ENCODE assay signal across 8 cellular contexts in the genomic region with DNA sequence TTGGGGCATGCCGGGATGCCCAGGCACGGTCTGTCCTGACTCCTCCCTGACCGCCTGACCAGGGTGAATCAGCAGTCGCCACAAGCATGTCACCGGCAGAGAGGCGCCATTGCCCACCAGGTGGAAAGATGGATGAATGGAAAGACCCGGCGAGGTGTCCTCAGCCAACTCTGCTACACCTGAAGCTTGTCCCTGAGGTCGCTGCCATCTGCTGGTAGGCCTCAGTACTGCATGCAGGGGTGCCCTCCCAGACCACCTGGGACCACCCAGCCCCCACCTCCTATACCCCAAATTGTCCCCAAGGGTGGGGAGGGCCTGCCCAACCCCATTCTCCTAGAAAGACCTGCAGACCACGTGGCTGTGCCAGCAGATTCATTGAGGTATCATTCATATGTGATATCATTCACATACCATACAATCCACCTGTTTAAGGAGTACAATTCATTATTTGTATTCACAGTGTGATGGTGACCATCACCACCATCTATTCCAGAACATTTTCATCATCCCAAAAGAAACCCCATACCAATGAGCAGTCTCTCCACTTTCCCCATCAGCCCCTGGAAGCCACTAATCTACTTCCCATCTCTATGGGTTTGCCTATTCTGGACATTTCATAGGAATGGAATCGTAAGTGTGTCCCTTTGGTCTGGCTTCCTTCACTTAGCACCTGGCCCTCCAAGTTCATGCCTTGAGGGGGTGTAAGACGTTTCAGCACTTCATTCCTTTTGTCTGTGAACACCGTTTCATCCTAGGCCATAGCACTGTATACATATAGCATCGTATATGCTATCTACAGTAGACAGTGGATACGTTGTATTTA. TPM values are rescaled to one million over a fixed set of nuclear protein-coding genes. Genes with fewer than 3 reads are reported as not detected.
A peak's percentile ranks its signal among the peaks of the same experiment; 100 is the strongest.
DNase-seq lines count a peak whose midpoint lies in the region; ATAC-seq and TF ChIP-seq lines count a peak whose summit lies in the region.

No MANE protein-coding gene starts in this region.

- H3K4me3 ChIP-seq in Caco-2 (ENCODE audit: low read depth, low read length): no peak overlapping the region
- H3K4me3 ChIP-seq in Karpas-422 (ENCODE audit: low read length): no peak overlapping the region
- no peak overlapping the region for H3K4me3 ChIP-seq in tibial artery

- H3K9ac ChIP-seq in Karpas-422 (ENCODE audit: low read length): no peak overlapping the region

- no peaks in the 10 kb centered on the region for H4K20me1 ChIP-seq in Karpas-422 (ENCODE audit: insufficient read depth, low read depth, low read length)

- no peaks in the 10 kb centered on the region for H3K9me3 Mint-ChIP-seq in Caco-2 (ENCODE audit: unreplicated experiment)
- no peaks in the 10 kb centered on the region for H3K9me3 Mint-ChIP-seq in activated naive CD8-positive, alpha-beta T cell treated with anti-CD3 and anti-CD28 coated beads for 36 hours
- no peaks in the 10 kb centered on the region for H3K9me3 Mint-ChIP-seq in immature natural killer cell

- CTCF ChIA-PET in Caco-2 (lab: Charles Lee): interaction anchor here (0.6 to 1.0 kb wide), 3 partner anchors 9 to 84 kb away, joined by 4 to 8 read pairs (median 5); no protein-coding TSS in a partner anchor

- H3K27me3 ChIP-seq in Caco-2 (replicated peaks; ENCODE audit: control insufficient read depth, insufficient read depth, low read length) (no peaks in the 10 kb centered on the region), Karpas-422 (ENCODE audit: low read length) (no peaks in the 10 kb centered on the region), tibial artery (peaks cover 0 to 36% of the 10 kb centered on the region in 2 donors)

- H3K4me2 ChIP-seq in Karpas-422 (ENCODE audit: low read depth, low read length, poor library complexity, severe bottlenecking): no peak overlapping the region

- H3K27ac Mint-ChIP-seq in Caco-2 (ENCODE audit: unreplicated experiment) (no peak overlapping the region), immature natural killer cell (no peak overlapping the region)
- no peak overlapping the region for H3K27ac Mint-ChIP-seq in activated naive CD8-positive, alpha-beta T cell treated with anti-CD3 and anti-CD28 coated beads for 36 hours

- intact Hi-C loops in Caco-2 (cut with micrococcal nuclease; ENCODE audit: unreplicated experiment): loop anchor here (1.0 kb wide), 1 partner anchor 115 kb away; no protein-coding TSS in a partner anchor
- intact Hi-C loops in tibial artery (cut with DNase I; ENCODE audit: low total_unique reads): no loop called here
- intact Hi-C loops in sciatic nerve (cut with DNase I): no loop called here

- peak; percentile 78 for ATAC-seq in left lobe of liver
- no peak for ATAC-seq in sciatic nerve

- DNase-seq in Caco-2 (peak; percentile 69 to 78), Karpas-422 (peak; percentile 81), left lobe of liver (ENCODE audit: low spot score) (peak; percentile 52), tibial artery (no peak), HCEC 1CT (no peak), immature natural killer cell (no peak), sciatic nerve (ENCODE audit: low spot score) (no peak)
- peak; percentile 29 for DNase-seq in activated naive CD8-positive, alpha-beta T cell treated with anti-CD3 and anti-CD28 coated beads for 36 hours

- H3K27ac ChIP-seq in Karpas-422 (ENCODE audit: low read length) (no peak overlapping the region), tibial artery (no peak overlapping the region)

- H3K4me1 Mint-ChIP-seq in Caco-2 (ENCODE audit: low read depth, unreplicated experiment) (no peaks in the 10 kb centered on the region), immature natural killer cell (no peaks in the 10 kb centered on the region)
- H3K4me1 Mint-ChIP-seq in activated naive CD8-positive, alpha-beta T cell treated with anti-CD3 and anti-CD28 coated beads for 36 hours: no peaks in the 10 kb centered on the region

- no peak overlapping the region for H2AFZ ChIP-seq in Karpas-422 (ENCODE audit: low read length)

- H3K36me3 Mint-ChIP-seq in Caco-2 (ENCODE audit: insufficient read depth, unreplicated experiment) (no peaks in the 10 kb centered on the region), immature natural killer cell (no peaks in the 10 kb centered on the region)
- no peaks in the 10 kb centered on the region for H3K36me3 Mint-ChIP-seq in activated naive CD8-positive, alpha-beta T cell treated with anti-CD3 and anti-CD28 coated beads for 36 hours

- H3K79me2 ChIP-seq in Karpas-422 (ENCODE audit: low read length): no peaks in the 10 kb centered on the region

- H3K4me3 Mint-ChIP-seq in Caco-2 (ENCODE audit: unreplicated experiment) (no peak overlapping the region), immature natural killer cell (no peak overlapping the region)
- H3K4me3 Mint-ChIP-seq in activated naive CD8-positive, alpha-beta T cell treated with anti-CD3 and anti-CD28 coated beads for 36 hours: no peak overlapping the region

- peaks cover 4% of the 10 kb centered on the region for H3K9me3 ChIP-seq in Caco-2
- no peaks in the 10 kb centered on the region for H3K9me3 ChIP-seq in Karpas-422 (ENCODE audit: low read length)
- H3K9me3 ChIP-seq in tibial artery: no peaks in the 10 kb centered on the region

- H3K36me3 ChIP-seq in Caco-2 (ENCODE audit: control insufficient read depth, insufficient read depth, low read length) (no peaks in the 10 kb centered on the region), Karpas-422 (ENCODE audit: insufficient read depth, low read length) (no peaks in the 10 kb centered on the region), tibial artery (no peaks in the 10 kb centered on the region)

- POLR2A ChIA-PET in Caco-2 (lab: Charles Lee): no interaction called here

- H3K4me1 ChIP-seq in Caco-2: no peaks in the 10 kb centered on the region
- H3K4me1 ChIP-seq in Karpas-422 (ENCODE audit: low read length): no peaks in the 10 kb centered on the region
- no peaks in the 10 kb centered on the region for H3K4me1 ChIP-seq in tibial artery

- H3K27me3 Mint-ChIP-seq in Caco-2 (ENCODE audit: insufficient read depth, unreplicated experiment): no peaks in the 10 kb centered on the region
- peaks cover 5% of the 10 kb centered on the region for H3K27me3 Mint-ChIP-seq in activated naive CD8-positive, alpha-beta T cell treated with anti-CD3 and anti-CD28 coated beads for 36 hours
- peaks cover 1 to 5% (median 3%) of the 10 kb centered on the region in 3 donors for H3K27me3 Mint-ChIP-seq in immature natural killer cell (ENCODE audit: low read depth in 3 of 3)

- no TSS peak for BruUV-seq in Caco-2 (replicated peaks; lab: Mats Ljungman, UMichigan)

- no peaks in the 10 kb centered on the region for H3K9me2 ChIP-seq in Karpas-422 (replicated peaks; ENCODE audit: insufficient read depth, low read length)

- TF ChIP-seq CTCF in Caco-2 (IDR thresholded peaks at IDR 0.05; ENCODE audit: insufficient read depth in 1 of 2, low read depth in 1 of 2, low read length in 1 of 2, severe bottlenecking in 1 of 2, unreplicated experiment in 1 of 2) (peak; percentile 90 to 97), tibial artery (IDR thresholded peaks at IDR 0.05) (peak; percentile 25 to 37)

RNA-seq across cellular contexts. Expression of gene FGF3, which starts 17.5 kb away (rescaled TPM):
- total RNA-seq in Caco-2 (2022): not detected in 2 replicates
- total RNA-seq in Karpas-422 (2014; rRNA removed; shearing (Covaris generic); ENCODE audit: low replicate concordance): not detected in 2 replicates
- total RNA-seq in activated naive CD8-positive, alpha-beta T cell treated with anti-CD3 and anti-CD28 coated beads for 36 hours: not detected
- not detected for total RNA-seq in left lobe of liver
- polyA plus RNA-seq in immature natural killer cell: not detected
- not detected for total RNA-seq in sciatic nerve

RNA-seq across cellular contexts. Expression of gene FGF4, which starts 26.6 kb away (rescaled TPM):
- total RNA-seq in Caco-2 (2022) (not detected in 2 replicates), left lobe of liver (not detected), sciatic nerve (9.2 TPM)
- not detected in 2 replicates for total RNA-seq in Karpas-422 (2014; rRNA removed; shearing (Covaris generic); ENCODE audit: low replicate concordance)
- total RNA-seq in activated naive CD8-positive, alpha-beta T cell treated with anti-CD3 and anti-CD28 coated beads for 36 hours: not detected
- polyA plus RNA-seq in immature natural killer cell: not detected

Comparison
In these comparisons a context has a peak if more than half of its experiments do, and no peak if none do; other contexts are left out.
1. DNase-seq: peak in Caco-2 (2 of 2), Karpas-422 (single experiment), activated naive CD8-positive, alpha-beta T cell treated with anti-CD3 and anti-CD28 coated beads for 36 hours (single experiment) and left lobe of liver (single experiment); none in tibial artery (0 of 2), HCEC 1CT (single experiment), immature natural killer cell (0 of 3) and sciatic nerve (single experiment).